ENCODE assay signal across 1 cellular context in the genomic region with DNA sequence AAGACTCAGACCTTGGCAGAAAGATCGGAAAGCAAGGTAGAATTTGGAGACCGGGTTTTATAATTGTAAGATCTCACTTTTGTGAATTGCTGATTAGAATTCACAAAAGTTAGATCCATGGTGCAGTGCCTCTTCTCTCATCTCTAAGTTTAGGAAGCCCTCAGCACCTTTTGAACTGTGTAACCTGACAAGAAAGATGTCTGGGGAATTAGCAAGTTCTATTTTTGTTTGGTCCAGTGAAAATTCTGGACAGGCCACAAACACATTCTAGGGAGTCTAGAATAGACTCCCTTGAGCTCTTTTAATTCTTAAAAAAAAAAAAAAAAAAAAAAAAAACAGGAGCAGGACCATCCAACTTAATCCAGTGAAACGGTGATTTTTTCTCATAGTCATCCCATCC.
TF ChIP-seq lines count a peak whose summit lies in the region.

No MANE protein-coding gene starts in this region.

TF ChIP-seq in SK-N-SH, 30 proteins besides CTCF, POLR2A, EP300 and RAD21 (continued from another document):
- TF ChIP-seq, protein P1, sequence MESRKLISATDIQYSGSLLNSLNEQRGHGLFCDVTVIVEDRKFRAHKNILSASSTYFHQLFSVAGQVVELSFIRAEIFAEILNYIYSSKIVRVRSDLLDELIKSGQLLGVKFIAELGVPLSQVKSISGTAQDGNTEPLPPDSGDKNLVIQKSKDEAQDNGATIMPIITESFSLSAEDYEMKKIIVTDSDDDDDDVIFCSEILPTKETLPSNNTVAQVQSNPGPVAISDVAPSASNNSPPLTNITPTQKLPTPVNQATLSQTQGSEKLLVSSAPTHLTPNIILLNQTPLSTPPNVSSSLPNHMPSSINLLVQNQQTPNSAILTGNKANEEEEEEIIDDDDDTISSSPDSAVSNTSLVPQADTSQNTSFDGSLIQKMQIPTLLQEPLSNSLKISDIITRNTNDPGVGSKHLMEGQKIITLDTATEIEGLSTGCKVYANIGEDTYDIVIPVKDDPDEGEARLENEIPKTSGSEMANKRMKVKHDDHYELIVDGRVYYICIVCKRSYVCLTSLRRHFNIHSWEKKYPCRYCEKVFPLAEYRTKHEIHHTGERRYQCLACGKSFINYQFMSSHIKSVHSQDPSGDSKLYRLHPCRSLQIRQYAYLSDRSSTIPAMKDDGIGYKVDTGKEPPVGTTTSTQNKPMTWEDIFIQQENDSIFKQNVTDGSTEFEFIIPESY (IDR thresholded peaks at IDR 0.05; ENCODE audit: borderline replicate concordance, low read depth), result no peak
TF ChIP-seq in SK-N-SH: peak in this region for 0.
